30 cellular contexts compared by ENCODE assay signal in the genomic region with DNA sequence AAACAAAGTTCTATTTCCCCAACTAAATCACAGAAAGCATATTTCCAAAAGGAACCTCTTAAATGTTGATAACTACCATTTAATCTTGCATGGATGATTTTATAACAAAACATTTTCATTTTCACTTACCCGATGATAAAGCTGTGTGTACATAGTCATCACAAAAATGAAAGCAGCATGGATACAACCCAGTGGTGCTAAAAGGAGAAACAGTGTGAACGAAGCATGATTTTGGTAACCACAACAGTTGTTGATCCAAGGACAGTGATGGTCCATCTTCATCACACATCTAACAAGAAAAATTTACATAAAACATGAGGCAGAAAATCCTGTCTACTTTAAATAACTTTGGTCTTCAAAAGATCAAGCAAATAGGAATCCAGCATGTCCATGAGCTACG. TPM values are rescaled to one million over a fixed set of nuclear protein-coding genes. Genes with fewer than 3 reads are reported as not detected.
DNase-seq lines count a peak whose midpoint lies in the region; ATAC-seq and TF ChIP-seq lines count a peak whose summit lies in the region.
"Had no signal": no experiment of that assay in that cellular context is flagged by ENCODE, and none has a peak within 500 bp of the region (broad histone marks: within the 10 kb centered on the region; RNA-seq: fewer than 3 reads in every experiment).

No MANE protein-coding gene starts in this region.

- intact Hi-C loops in activated CD4-positive, alpha-beta T cell treated with anti-CD3 and anti-CD28 coated beads for 36 hours (cut with DNase I, micrococcal nuclease), result loop anchor here in 1 of 2 experiments (10.0 kb wide), 1 partner anchor 257 kb away; the partner anchor contains the start of gene GPAM
- intact Hi-C loops in activated CD4-positive, alpha-beta memory T cell treated with anti-CD3 and anti-CD28 coated beads for 36 hours (cut with micrococcal nuclease), result no loop called here
- intact Hi-C loops in spleen (cut with DNase I; ENCODE audit: low total_unique reads), result loop anchor here (10.0 kb wide), 1 partner anchor 257 kb away; the partner anchor contains the start of gene GPAM

- H3K27ac Mint-ChIP-seq in activated CD4-positive, alpha-beta T cell treated with anti-CD3 and anti-CD28 coated beads for 36 hours, result peak overlapping the region; percentile 79
- peak overlapping the region; percentile 72 for H3K27ac Mint-ChIP-seq in activated CD4-positive, alpha-beta memory T cell treated with anti-CD3 and anti-CD28 coated beads for 36 hours
- peak overlapping the region; percentile 62 for H3K27ac Mint-ChIP-seq in central memory CD8-positive, alpha-beta T cell (ENCODE audit: low read depth)
- H3K27ac Mint-ChIP-seq: stimulated activated naive B cell treated with anti-CD40 and anti-IgM and Interleukin-4, amounts not matched to agents 10 μg/mL and 1 μg/mL and 100 μg/mL, for 72 hours; WTC11 had no signal

- DNase-seq in activated CD4-positive, alpha-beta T cell treated with anti-CD3 and anti-CD28 coated beads for 36 hours, result no peak
- DNase-seq in activated CD4-positive, alpha-beta T cell treated with anti-CD3 and anti-CD28 coated beads for 1 hour, result no peak
- DNase-seq in activated CD4-positive, alpha-beta memory T cell treated with anti-CD3 and anti-CD28 coated beads for 36 hours, result no peak
- DNase-seq in central memory CD8-positive, alpha-beta T cell (ENCODE audit: low spot score in 2 of 2), result no peak
- DNase-seq in NCI-H1048 (lab: John Stamatoyannopoulos, UW) (no peak), spleen (no peak), iPS-NIHi11 (ENCODE audit: low spot score) (no peak)
- DNase-seq: 8988T; amniotic stem cell; brain microvascular endothelial cell; CD4-positive, alpha-beta memory T cell; DMS 273 treated with DMSO at 0.1 percent for 48 hours; EL; gastrocnemius medialis; IMR-90; left cardiac atrium; mammary epithelial cell; NCI-H1105 treated with DMSO at 0.1 percent for 48 hours; NCI-H2029; NCI-H526; Peyer's patch; right lobe of liver; stimulated activated CD4-positive, alpha-beta T cell treated with anti-CD3 and anti-CD28 coated beads, Interleukin-12 subunit alpha, Interleukin-12 subunit beta, amount 100 ng/mL, for 4 hours; stimulated activated CD4-positive, alpha-beta T cell treated with anti-CD3 and anti-CD28 coated beads, Interleukin-4, amount 100 ng/mL, for 24 hours; stimulated activated naive B cell treated with anti-CD40 and anti-IgM and Interleukin-4, amounts not matched to agents 10 μg/mL and 1 μg/mL and 100 μg/mL, for 72 hours; SW 1271; testis; uterus had no signal

- no peaks in the 10 kb centered on the region for H3K27me3 Mint-ChIP-seq in activated CD4-positive, alpha-beta T cell treated with anti-CD3 and anti-CD28 coated beads for 36 hours
- no peaks in the 10 kb centered on the region for H3K27me3 Mint-ChIP-seq in activated CD4-positive, alpha-beta memory T cell treated with anti-CD3 and anti-CD28 coated beads for 36 hours
- no peaks in the 10 kb centered on the region for H3K27me3 Mint-ChIP-seq in central memory CD8-positive, alpha-beta T cell
- H3K27me3 Mint-ChIP-seq: CD4-positive, alpha-beta memory T cell; stimulated activated naive B cell treated with anti-CD40 and anti-IgM and Interleukin-4, amounts not matched to agents 10 μg/mL and 1 μg/mL and 100 μg/mL, for 72 hours had no signal

- POLR2A ChIA-PET in activated CD4-positive, alpha-beta T cell treated with anti-CD3 and anti-CD28 coated beads for 36 hours (lab: Charles Lee), result no interaction called here
- POLR2A ChIA-PET in activated CD4-positive, alpha-beta memory T cell treated with anti-CD3 and anti-CD28 coated beads for 36 hours (lab: Charles Lee), result no interaction called here

- H3K4me1 ChIP-seq in spleen, result peaks cover 10 to 45% (median 27%) of the 10 kb centered on the region in 6 donors
- H3K4me1 ChIP-seq: uterus had no signal

- ATAC-seq in activated CD4-positive, alpha-beta T cell treated with anti-CD3 and anti-CD28 coated beads for 36 hours, result peak; percentile 43
- peak; percentile 35 for ATAC-seq in GM18858 (IDR thresholded peaks at IDR 0.05; ENCODE audit: unreplicated experiment)
- no peak for ATAC-seq in central memory CD8-positive, alpha-beta T cell (replicated peaks; ENCODE audit: extremely low read depth, poor library complexity, severe bottlenecking)
- ATAC-seq: gastrocnemius medialis; left cardiac atrium; right lobe of liver; stimulated activated naive B cell treated with anti-CD40 and anti-IgM and Interleukin-4, amounts not matched to agents 10 μg/mL and 1 μg/mL and 100 μg/mL, for 72 hours; WTC11 had no signal

- no peaks in the 10 kb centered on the region for H3K9me3 Mint-ChIP-seq in activated CD4-positive, alpha-beta T cell treated with anti-CD3 and anti-CD28 coated beads for 36 hours (ENCODE audit: low read depth)
- H3K9me3 Mint-ChIP-seq in activated CD4-positive, alpha-beta memory T cell treated with anti-CD3 and anti-CD28 coated beads for 36 hours, result no peaks in the 10 kb centered on the region
- H3K9me3 Mint-ChIP-seq in central memory CD8-positive, alpha-beta T cell, result no peaks in the 10 kb centered on the region
- H3K9me3 Mint-ChIP-seq: CD4-positive, alpha-beta memory T cell; stimulated activated naive B cell treated with anti-CD40 and anti-IgM and Interleukin-4, amounts not matched to agents 10 μg/mL and 1 μg/mL and 100 μg/mL, for 72 hours; WTC11 had no signal

- H3K4me1 Mint-ChIP-seq in activated CD4-positive, alpha-beta T cell treated with anti-CD3 and anti-CD28 coated beads for 36 hours, result peaks cover 37% of the 10 kb centered on the region
- H3K4me1 Mint-ChIP-seq in activated CD4-positive, alpha-beta memory T cell treated with anti-CD3 and anti-CD28 coated beads for 36 hours (ENCODE audit: low read depth), result peaks cover 40% of the 10 kb centered on the region
- peaks cover 36% of the 10 kb centered on the region for H3K4me1 Mint-ChIP-seq in central memory CD8-positive, alpha-beta T cell

- H3K36me3 Mint-ChIP-seq in activated CD4-positive, alpha-beta T cell treated with anti-CD3 and anti-CD28 coated beads for 36 hours (ENCODE audit: low read depth), result peaks cover 51% of the 10 kb centered on the region
- peaks cover 50% of the 10 kb centered on the region for H3K36me3 Mint-ChIP-seq in activated CD4-positive, alpha-beta memory T cell treated with anti-CD3 and anti-CD28 coated beads for 36 hours
- peaks cover 41% of the 10 kb centered on the region for H3K36me3 Mint-ChIP-seq in central memory CD8-positive, alpha-beta T cell (ENCODE audit: insufficient read depth)

- CTCF ChIA-PET in activated CD4-positive, alpha-beta T cell treated with anti-CD3 and anti-CD28 coated beads for 36 hours (lab: Charles Lee), result interaction anchor here (1.1 to 4.4 kb wide), 6 partner anchors 9 to 93 kb away, joined by 3 to 28 read pairs (median 4); no protein-coding TSS in a partner anchor
- CTCF ChIA-PET in activated CD4-positive, alpha-beta memory T cell treated with anti-CD3 and anti-CD28 coated beads for 36 hours (lab: Charles Lee), result interaction anchor here (1.0 to 4.2 kb wide), 4 partner anchors 14 to 304 kb away, joined by 3 to 36 read pairs (median 6); partner anchors contain the start of gene ACSL5

- 50 to 75% (median 65%) methylated on average over 3 of the region's 3 CpGs for WGBS in spleen, 5 donors

- H3K4me3 ChIP-seq in spleen, result no peak overlapping the region
- H3K4me3 ChIP-seq: gastrocnemius medialis, Peyer's patch, right lobe of liver, testis, uterus had no signal

- TF ChIP-seq POLR2A in spleen (IDR thresholded peaks at IDR 0.05), result no peak

- H3K9me3 ChIP-seq in spleen, result no peaks in the 10 kb centered on the region
- H3K9me3 ChIP-seq: gastrocnemius medialis, Peyer's patch, right lobe of liver, testis, uterus had no signal

- no peak overlapping the region for H3K4me3 Mint-ChIP-seq in activated CD4-positive, alpha-beta T cell treated with anti-CD3 and anti-CD28 coated beads for 36 hours
- H3K4me3 Mint-ChIP-seq in activated CD4-positive, alpha-beta memory T cell treated with anti-CD3 and anti-CD28 coated beads for 36 hours, result peak overlapping the region; percentile 15
- H3K4me3 Mint-ChIP-seq in central memory CD8-positive, alpha-beta T cell, result no peak overlapping the region
- H3K4me3 Mint-ChIP-seq: CD4-positive, alpha-beta memory T cell; stimulated activated naive B cell treated with anti-CD40 and anti-IgM and Interleukin-4, amounts not matched to agents 10 μg/mL and 1 μg/mL and 100 μg/mL, for 72 hours; WTC11 had no signal

- H3K27me3 ChIP-seq in spleen (replicated peaks in 1 of 7), result no peaks in the 10 kb centered on the region
- H3K27me3 ChIP-seq: brain microvascular endothelial cell, gastrocnemius medialis, Peyer's patch, right lobe of liver, testis, uterus had no signal

- TF ChIP-seq CTCF in spleen (IDR thresholded peaks at IDR 0.05 in 8 of 11, conservative IDR thresholded peaks at IDR 0.05 in 3 of 11), result no peak

- H3K27ac ChIP-seq in spleen, result no peak overlapping the region
- H3K27ac ChIP-seq: brain microvascular endothelial cell, gastrocnemius medialis, right lobe of liver, testis, uterus had no signal

- peaks cover 0 to 84% (median 63%) of the 10 kb centered on the region in 6 donors for H3K36me3 ChIP-seq in spleen
- H3K36me3 ChIP-seq: uterus had no signal

RNA-seq across cellular contexts. Expression of gene ZDHHC6, which starts 4.7 kb away (rescaled TPM):
- total RNA-seq in activated CD4-positive, alpha-beta T cell treated with anti-CD3 and anti-CD28 coated beads for 36 hours, result 10 to 100 TPM; 42.1 to 61.3 TPM
- 10 to 100 TPM; 40.1 to 40.7 TPM for total RNA-seq in activated CD4-positive, alpha-beta memory T cell treated with anti-CD3 and anti-CD28 coated beads for 36 hours
- 10 to 100 TPM; 28.0 to 47.1 (median 38.7) TPM for total RNA-seq in spleen
- 10 to 100 TPM; 32.3 to 51.9 (median 37.9) TPM for polyA plus RNA-seq in spleen

RNA-seq across cellular contexts. Expression of gene VTI1A, which starts 5.0 kb away (rescaled TPM):
- 10 to 100 TPM; 27.1 to 33.4 TPM for total RNA-seq in activated CD4-positive, alpha-beta T cell treated with anti-CD3 and anti-CD28 coated beads for 36 hours
- 10 to 100 TPM; 24.3 to 24.5 TPM for total RNA-seq in activated CD4-positive, alpha-beta memory T cell treated with anti-CD3 and anti-CD28 coated beads for 36 hours
- total RNA-seq in spleen, result 100 to 1,000 TPM in 1 of 7 donors, 10 to 100 TPM in 6; 46.5 to 129 (median 73.2) TPM
- polyA plus RNA-seq in spleen, result 10 to 100 TPM in 1 of 3 donors, 1 to 10 TPM in 2; 7.8 to 12.7 (median 8.2) TPM
